8 cellular contexts compared by ENCODE assay signal in the genomic region with DNA sequence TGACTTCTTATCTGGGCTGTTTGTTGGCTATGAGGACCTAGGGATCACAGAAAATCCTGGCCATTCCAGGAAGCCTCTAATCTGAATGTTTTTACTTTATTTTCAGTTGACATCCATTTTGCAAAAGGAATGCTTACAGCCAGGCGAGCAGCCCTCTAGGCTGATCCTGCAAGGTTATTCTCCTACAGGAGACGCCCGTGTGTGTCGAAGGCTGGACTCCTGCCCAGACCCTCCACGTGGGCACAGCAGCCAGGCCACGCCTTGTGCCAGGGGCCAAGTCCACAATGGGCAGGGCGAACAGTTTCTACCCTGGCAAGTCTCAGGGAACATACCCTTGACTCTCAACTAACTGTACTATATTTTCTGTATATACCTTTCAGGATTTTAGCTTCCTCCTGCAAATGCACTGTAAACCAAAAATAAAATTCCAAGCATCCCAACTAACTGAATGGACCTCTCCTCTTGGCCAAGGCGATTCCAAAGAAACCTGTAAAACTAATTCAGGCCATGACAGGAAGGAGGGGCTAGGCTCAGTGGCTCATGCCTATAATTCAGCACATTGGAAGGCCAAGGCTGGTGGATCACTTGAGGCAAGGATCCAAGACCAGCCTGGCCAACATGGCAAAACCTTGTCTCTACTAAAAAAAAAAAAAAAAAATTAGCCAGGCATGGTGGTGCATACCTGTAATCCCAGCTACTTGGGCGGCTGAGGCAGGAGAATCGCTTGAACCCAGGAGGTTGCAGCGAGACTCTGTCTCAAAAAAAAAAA. TPM values are rescaled to one million over a fixed set of nuclear protein-coding genes. Genes with fewer than 3 reads are reported as not detected.
DNase-seq lines count a peak whose midpoint lies in the region; ATAC-seq, FAIRE-seq and TF ChIP-seq lines count a peak whose summit lies in the region.

No MANE protein-coding gene starts in this region.

- no peak for TF ChIP-seq POLR2A in GM12892 (IDR thresholded peaks at IDR 0.05; ENCODE audit: low read depth, low read length)

- POLR2A ChIA-PET in CD8-positive, alpha-beta memory T cell (lab: Charles Lee) = no interaction called here

- no peak for FAIRE-seq in GM12892 (lab: Jason Lieb, UNC)

- H3K9me3 ChIP-seq in CD8-positive, alpha-beta memory T cell (ENCODE audit: low read length) = no peaks in the 10 kb centered on the region

- no peaks in the 10 kb centered on the region for H3K27me3 ChIP-seq in CD8-positive, alpha-beta memory T cell (ENCODE audit: insufficient read depth, low read length, poor library complexity, severe bottlenecking)

- peak; percentile 4 for TF ChIP-seq CTCF in epithelial cell of proximal tubule (conservative IDR thresholded peaks at IDR 0.05; ENCODE audit: low read depth, low read length)

- H3K4me3 Mint-ChIP-seq in CD8-positive, alpha-beta memory T cell = no peak overlapping the region

- H3K36me3 Mint-ChIP-seq in CD8-positive, alpha-beta memory T cell = no peaks in the 10 kb centered on the region

- peak overlapping the region; percentile 57 for H3K27ac ChIP-seq in CD8-positive, alpha-beta memory T cell (ENCODE audit: low read depth, low read length)

- no peak overlapping the region for H3K4me3 ChIP-seq in CD8-positive, alpha-beta memory T cell (ENCODE audit: low read length)
- peak overlapping the region; percentile 46 for H3K4me3 ChIP-seq in epithelial cell of proximal tubule (ENCODE audit: low read depth, low read length)

- H3K4me1 Mint-ChIP-seq in CD8-positive, alpha-beta memory T cell = peaks cover 1 to 5% (median 2%) of the 10 kb centered on the region in 3 donors

- H3K27me3 Mint-ChIP-seq in CD8-positive, alpha-beta memory T cell = peaks cover 6 to 21% of the 10 kb centered on the region in 2 donors

- H3K27ac Mint-ChIP-seq in CD8-positive, alpha-beta memory T cell = no peak overlapping the region

- ATAC-seq in HG03025 (IDR thresholded peaks at IDR 0.05; ENCODE audit: low FRiP score, unreplicated experiment) = no peak

- H3K36me3 ChIP-seq in CD8-positive, alpha-beta memory T cell (ENCODE audit: insufficient read depth, low read length) = no peaks in the 10 kb centered on the region

- no peaks in the 10 kb centered on the region for H3K9me3 Mint-ChIP-seq in CD8-positive, alpha-beta memory T cell

- CTCF ChIA-PET in CD8-positive, alpha-beta memory T cell (lab: Charles Lee) = interaction anchor here (1.4 kb wide), 1 partner anchor 31 kb away, joined by 3 read pairs; no protein-coding TSS in a partner anchor

- DNase-seq in CD8-positive, alpha-beta memory T cell = no peak
- DNase-seq in NCI-H69 (lab: John Stamatoyannopoulos, UW) = peak; percentile 97
- DNase-seq in epithelial cell of proximal tubule (ENCODE audit: low read depth) = peak; percentile 47
- peak; percentile 33 for DNase-seq in myocyte (ENCODE audit: low read depth)
- DNase-seq in GM12892 (ENCODE audit: insufficient read length) = no peak
- DNase-seq in AG08395 (ENCODE audit: low spot score) = no peak
- no peak for DNase-seq in activated effector memory CD4-positive, alpha-beta T cell treated with anti-CD3 and anti-CD28 coated beads, Interleukin-2, amount 50 U/mL, for 16 hours

- no peaks in the 10 kb centered on the region for H3K4me1 ChIP-seq in CD8-positive, alpha-beta memory T cell (ENCODE audit: insufficient read depth, low read length)

RNA-seq across cellular contexts. Expression of a gene that starts 5.7 kb away (rescaled TPM):
- total RNA-seq in CD8-positive, alpha-beta memory T cell = 1 to 10 TPM; 3.7 to 3.8 TPM
- polyA plus RNA-seq in CD8-positive, alpha-beta memory T cell = 0.97 TPM
- total RNA-seq in epithelial cell of proximal tubule = 2.2 and 3.0 TPM in 2 replicates
- 2.0 TPM in 2 replicates for total RNA-seq in myocyte
- 12.7 TPM for polyA plus RNA-seq in myocyte (2012)
- polyA plus RNA-seq in GM12892 (2012; ENCODE audit: missing spikeins) = 12.1 TPM

RNA-seq across cellular contexts. Expression of a gene that starts 51.5 kb away (rescaled TPM):
- total RNA-seq in CD8-positive, alpha-beta memory T cell = 100 to 1,000 TPM; 103 to 110 TPM
- polyA plus RNA-seq in CD8-positive, alpha-beta memory T cell = 54.2 TPM
- total RNA-seq in epithelial cell of proximal tubule = 13.7 and 27.0 TPM in 2 replicates
- 38.4 and 44.0 TPM in 2 replicates for total RNA-seq in myocyte
- 69.7 TPM for polyA plus RNA-seq in myocyte (2012)
- 62.0 TPM for polyA plus RNA-seq in GM12892 (2012; ENCODE audit: missing spikeins)

RNA-seq across cellular contexts. Expression of a gene that starts 51.9 kb away (rescaled TPM):
- 100 to 1,000 TPM; 532 to 537 TPM for total RNA-seq in CD8-positive, alpha-beta memory T cell
- 228 TPM for polyA plus RNA-seq in CD8-positive, alpha-beta memory T cell
- total RNA-seq in epithelial cell of proximal tubule = 610 and 905 TPM in 2 replicates
- 340 and 378 TPM in 2 replicates for total RNA-seq in myocyte
- polyA plus RNA-seq in myocyte (2012) = 222 TPM
- polyA plus RNA-seq in GM12892 (2012; ENCODE audit: missing spikeins) = 368 TPM

RNA-seq across cellular contexts. Expression of a gene that starts 52.3 kb away (rescaled TPM):
- 10 to 100 TPM; 30.6 to 32.5 TPM for total RNA-seq in CD8-positive, alpha-beta memory T cell
- polyA plus RNA-seq in CD8-positive, alpha-beta memory T cell = 7.0 TPM
- total RNA-seq in epithelial cell of proximal tubule (20.9 and 22.9 TPM in 2 replicates), myocyte (31.4 and 32.8 TPM in 2 replicates)
- polyA plus RNA-seq in myocyte (2012) = 17.3 TPM
- polyA plus RNA-seq in GM12892 (2012; ENCODE audit: missing spikeins) = 16.3 TPM

Comparison
In these comparisons a context has a peak if more than half of its experiments do, and no peak if none do; other contexts are left out.
1. DNase-seq: peak in NCI-H69 (single experiment), epithelial cell of proximal tubule (single experiment) and myocyte (single experiment); none in CD8-positive, alpha-beta memory T cell (0 of 5), GM12892 (single experiment), AG08395 (single experiment) and activated effector memory CD4-positive, alpha-beta T cell treated with anti-CD3 and anti-CD28 coated beads, Interleukin-2, amount 50 U/mL, for 16 hours (single experiment).